Comparison of ENCODE assay signal across 8 cellular contexts in genomic region chr22:37019309-37020191, GRCh38. TPM values are rescaled to one million over a fixed set of nuclear protein-coding genes. Genes with fewer than 3 reads are reported as not detected.
DNase-seq lines count a peak whose midpoint lies in the region; ATAC-seq and TF ChIP-seq lines count a peak whose summit lies in the region.

Gene MPST (plus strand): TSS chr22:37019742. CDS start chr22:37019837, 95 bp downstream.
Gene TST (minus strand): TSS chr22:37019447. CDS start chr22:37018732, 715 bp downstream.

- H3K4me1 ChIP-seq in esophagus squamous epithelium (peaks cover 35 to 77% (median 46%) of the 10 kb centered on the region in 3 donors), mucosa of stomach (ENCODE audit: control insufficient read depth, insufficient read depth, low read length) (peaks cover 84% of the 10 kb centered on the region)

- H3K27me3 ChIP-seq in esophagus squamous epithelium (no peaks in the 10 kb centered on the region), mucosa of stomach (ENCODE audit: control insufficient read depth, insufficient read depth, low read length) (no peaks in the 10 kb centered on the region)

- peak within 1 kb of the TSS; percentile 86 for H3K4me3 Mint-ChIP-seq in activated T-cell treated with anti-CD3 and anti-CD28 coated beads, Interleukin-2, amount 50 U/mL, for 4 hours

- no peaks in the 10 kb centered on the region for H3K36me3 Mint-ChIP-seq in activated T-cell treated with anti-CD3 and anti-CD28 coated beads, Interleukin-2, amount 50 U/mL, for 4 hours (ENCODE audit: insufficient read depth)

- peak in 2 of 4 donors; percentile 62 to 63 for TF ChIP-seq POLR2A in esophagus squamous epithelium (IDR thresholded peaks at IDR 0.05)

- ATAC-seq in HG03064 (IDR thresholded peaks at IDR 0.05; ENCODE audit: low read depth, unreplicated experiment): peak; percentile 57
- peak; percentile 81 for ATAC-seq in activated T-cell treated with anti-CD3 and anti-CD28 coated beads, Interleukin-2, amount 50 U/mL, for 4 hours

- H3K36me3 ChIP-seq in esophagus squamous epithelium: peaks cover 3 to 35% (median 4%) of the 10 kb centered on the region in 3 donors
- H3K36me3 ChIP-seq in mucosa of stomach (ENCODE audit: control insufficient read depth, insufficient read depth, low read length): peaks cover 5% of the 10 kb centered on the region

- 0% methylated on average over 5 to 9 of the region's 107 CpGs for WGBS in esophagus squamous epithelium, 2 donors

- no peaks in the 10 kb centered on the region for H3K9me3 Mint-ChIP-seq in activated T-cell treated with anti-CD3 and anti-CD28 coated beads, Interleukin-2, amount 50 U/mL, for 4 hours

- H3K4me1 Mint-ChIP-seq in activated T-cell treated with anti-CD3 and anti-CD28 coated beads, Interleukin-2, amount 50 U/mL, for 4 hours (ENCODE audit: low read depth): peaks cover 13% of the 10 kb centered on the region

- TF ChIP-seq CTCF in 22Rv1 (IDR thresholded peaks at IDR 0.05) (no peak; the same call in 1 of the 2 replicates), GM12874 (IDR thresholded peaks at IDR 0.05; ENCODE audit: insufficient read depth, low read depth, low read length) (0 out of 2 replicates have a peak, but pooled peaks have one; percentile 1), esophagus squamous epithelium (IDR thresholded peaks at IDR 0.05) (peak in 3 of 6 experiments; percentile 53 to 71 (median 69)), subcutaneous adipose tissue (IDR thresholded peaks at IDR 0.05; ENCODE audit: low read depth) (no peak)

- intact Hi-C loops in esophagus squamous epithelium (cut with DNase I): no loop called here

- H3K27me3 Mint-ChIP-seq in activated T-cell treated with anti-CD3 and anti-CD28 coated beads, Interleukin-2, amount 50 U/mL, for 4 hours (ENCODE audit: low read depth): peaks cover 9% of the 10 kb centered on the region

- H3K9ac ChIP-seq in mucosa of stomach (ENCODE audit: low read length): peak within 1 kb of the TSS; percentile 92

- H3K9me3 ChIP-seq in esophagus squamous epithelium (no peaks in the 10 kb centered on the region), mucosa of stomach (ENCODE audit: control insufficient read depth, low read length) (no peaks in the 10 kb centered on the region)

- peak within 1 kb of the TSS; percentile 79 to 97 (median 92) for H3K4me3 ChIP-seq in esophagus squamous epithelium
- H3K4me3 ChIP-seq in mucosa of stomach (ENCODE audit: low read length): peak within 1 kb of the TSS; percentile 71

- H3K27ac ChIP-seq in 22Rv1: peak within 1 kb of the TSS; percentile 73
- peak within 1 kb of the TSS; percentile 92 to 99 (median 96) for H3K27ac ChIP-seq in esophagus squamous epithelium

- DNase-seq in NCI-H82 (lab: John Stamatoyannopoulos, UW): peak; percentile 78
- peak; percentile 21 for DNase-seq in activated T-cell treated with anti-CD3 and anti-CD28 coated beads, Interleukin-2, amount 50 U/mL, for 4 hours
- no peak for DNase-seq in esophagus squamous epithelium (lab: John Stamatoyannopoulos, UW)

RNA-seq across cellular contexts. Expression of gene MPST, which starts in this region (rescaled TPM):
- 1 to 10 TPM; 4.7 to 7.2 (median 6.0) TPM for total RNA-seq in activated T-cell treated with anti-CD3 and anti-CD28 coated beads, Interleukin-2, amount 50 U/mL, for 4 hours
- total RNA-seq in esophagus squamous epithelium (100 to 1,000 TPM in 3 of 4 donors, 10 to 100 TPM in 1; 88.4 to 160 (median 132) TPM), subcutaneous adipose tissue (100 to 1,000 TPM in 3 of 4 donors, 10 to 100 TPM in 1; 61.1 to 320 (median 149) TPM)

RNA-seq across cellular contexts. Expression of gene TST, which starts in this region (rescaled TPM):
- total RNA-seq in activated T-cell treated with anti-CD3 and anti-CD28 coated beads, Interleukin-2, amount 50 U/mL, for 4 hours: 1 to 10 TPM; 1.2 TPM
- total RNA-seq in esophagus squamous epithelium: 100 to 1,000 TPM in 2 of 4 donors, 10 to 100 TPM in 2; 60.8 to 163 (median 82.9) TPM
- 100 to 1,000 TPM in 1 of 4 donors, 10 to 100 TPM in 3; 54.7 to 141 (median 70.5) TPM for total RNA-seq in subcutaneous adipose tissue

Comparison
In these comparisons a context has a peak if more than half of its experiments do, and no peak if none do; other contexts are left out.
1. RNA of gene MPST (total RNA-seq): 61.1 to 320 TPM in subcutaneous adipose tissue and 88.4 to 160 TPM in esophagus squamous epithelium; 4.7 to 7.2 TPM in activated T-cell treated with anti-CD3 and anti-CD28 coated beads, Interleukin-2, amount 50 U/mL, for 4 hours; every median in the first group is over 4 times any median in the second.
2. RNA of gene TST (total RNA-seq): 60.8 to 163 TPM in esophagus squamous epithelium and 54.7 to 141 TPM in subcutaneous adipose tissue; 1.2 TPM in activated T-cell treated with anti-CD3 and anti-CD28 coated beads, Interleukin-2, amount 50 U/mL, for 4 hours; every median in the first group is over 10 times any median in the second.